In the genomic region with DNA sequence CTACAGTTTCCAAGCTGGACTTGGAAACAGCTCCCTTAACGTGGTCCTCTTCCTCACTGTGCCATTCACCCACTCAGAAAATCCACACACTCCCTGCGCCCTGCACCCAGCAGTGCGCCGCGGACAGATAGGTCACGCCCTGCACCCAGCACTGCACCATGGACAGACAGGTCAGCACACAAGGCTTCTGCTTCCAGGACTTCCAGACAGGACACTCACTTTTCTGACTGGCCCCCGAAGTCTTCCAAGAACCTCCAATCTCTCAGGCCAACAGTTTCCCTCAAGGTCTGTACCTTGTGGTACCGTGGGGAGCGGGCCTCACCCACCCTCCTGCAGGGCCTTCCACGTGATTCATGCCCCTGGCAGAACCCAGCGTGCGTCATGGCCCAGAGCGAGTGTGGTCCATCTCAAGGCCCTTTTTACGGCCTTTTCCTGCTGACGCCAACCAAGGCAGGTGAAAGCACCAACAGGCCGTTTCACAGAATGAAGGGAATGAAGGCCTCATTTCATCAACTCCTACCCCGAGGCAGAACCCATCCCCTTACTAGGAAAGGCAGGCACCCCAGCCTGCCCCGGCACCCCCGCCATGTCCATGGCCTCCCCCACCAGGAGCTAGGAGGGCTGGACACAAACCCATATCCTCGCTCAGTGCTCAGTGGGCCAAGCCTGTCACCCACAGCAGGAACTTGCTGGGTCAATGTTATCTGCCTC, we compare ENCODE assay signal across 2 cellular contexts.
A peak's percentile ranks its signal among the peaks of the same experiment; 100 is the strongest.
TF ChIP-seq lines count a peak whose summit lies in the region.

No MANE protein-coding gene starts in this region.

TF ChIP-seq in GM23338, 12 proteins besides CTCF, POLR2A, EP300 and RAD21:
- no peak for TF ChIP-seq CREB1 (CRISPR knock-in tag; IDR thresholded peaks at IDR 0.05; ENCODE audit: low read depth)
- TF ChIP-seq JUNB (IDR thresholded peaks at IDR 0.05; ENCODE audit: unreplicated experiment): no peak
- TF ChIP-seq, protein P1, sequence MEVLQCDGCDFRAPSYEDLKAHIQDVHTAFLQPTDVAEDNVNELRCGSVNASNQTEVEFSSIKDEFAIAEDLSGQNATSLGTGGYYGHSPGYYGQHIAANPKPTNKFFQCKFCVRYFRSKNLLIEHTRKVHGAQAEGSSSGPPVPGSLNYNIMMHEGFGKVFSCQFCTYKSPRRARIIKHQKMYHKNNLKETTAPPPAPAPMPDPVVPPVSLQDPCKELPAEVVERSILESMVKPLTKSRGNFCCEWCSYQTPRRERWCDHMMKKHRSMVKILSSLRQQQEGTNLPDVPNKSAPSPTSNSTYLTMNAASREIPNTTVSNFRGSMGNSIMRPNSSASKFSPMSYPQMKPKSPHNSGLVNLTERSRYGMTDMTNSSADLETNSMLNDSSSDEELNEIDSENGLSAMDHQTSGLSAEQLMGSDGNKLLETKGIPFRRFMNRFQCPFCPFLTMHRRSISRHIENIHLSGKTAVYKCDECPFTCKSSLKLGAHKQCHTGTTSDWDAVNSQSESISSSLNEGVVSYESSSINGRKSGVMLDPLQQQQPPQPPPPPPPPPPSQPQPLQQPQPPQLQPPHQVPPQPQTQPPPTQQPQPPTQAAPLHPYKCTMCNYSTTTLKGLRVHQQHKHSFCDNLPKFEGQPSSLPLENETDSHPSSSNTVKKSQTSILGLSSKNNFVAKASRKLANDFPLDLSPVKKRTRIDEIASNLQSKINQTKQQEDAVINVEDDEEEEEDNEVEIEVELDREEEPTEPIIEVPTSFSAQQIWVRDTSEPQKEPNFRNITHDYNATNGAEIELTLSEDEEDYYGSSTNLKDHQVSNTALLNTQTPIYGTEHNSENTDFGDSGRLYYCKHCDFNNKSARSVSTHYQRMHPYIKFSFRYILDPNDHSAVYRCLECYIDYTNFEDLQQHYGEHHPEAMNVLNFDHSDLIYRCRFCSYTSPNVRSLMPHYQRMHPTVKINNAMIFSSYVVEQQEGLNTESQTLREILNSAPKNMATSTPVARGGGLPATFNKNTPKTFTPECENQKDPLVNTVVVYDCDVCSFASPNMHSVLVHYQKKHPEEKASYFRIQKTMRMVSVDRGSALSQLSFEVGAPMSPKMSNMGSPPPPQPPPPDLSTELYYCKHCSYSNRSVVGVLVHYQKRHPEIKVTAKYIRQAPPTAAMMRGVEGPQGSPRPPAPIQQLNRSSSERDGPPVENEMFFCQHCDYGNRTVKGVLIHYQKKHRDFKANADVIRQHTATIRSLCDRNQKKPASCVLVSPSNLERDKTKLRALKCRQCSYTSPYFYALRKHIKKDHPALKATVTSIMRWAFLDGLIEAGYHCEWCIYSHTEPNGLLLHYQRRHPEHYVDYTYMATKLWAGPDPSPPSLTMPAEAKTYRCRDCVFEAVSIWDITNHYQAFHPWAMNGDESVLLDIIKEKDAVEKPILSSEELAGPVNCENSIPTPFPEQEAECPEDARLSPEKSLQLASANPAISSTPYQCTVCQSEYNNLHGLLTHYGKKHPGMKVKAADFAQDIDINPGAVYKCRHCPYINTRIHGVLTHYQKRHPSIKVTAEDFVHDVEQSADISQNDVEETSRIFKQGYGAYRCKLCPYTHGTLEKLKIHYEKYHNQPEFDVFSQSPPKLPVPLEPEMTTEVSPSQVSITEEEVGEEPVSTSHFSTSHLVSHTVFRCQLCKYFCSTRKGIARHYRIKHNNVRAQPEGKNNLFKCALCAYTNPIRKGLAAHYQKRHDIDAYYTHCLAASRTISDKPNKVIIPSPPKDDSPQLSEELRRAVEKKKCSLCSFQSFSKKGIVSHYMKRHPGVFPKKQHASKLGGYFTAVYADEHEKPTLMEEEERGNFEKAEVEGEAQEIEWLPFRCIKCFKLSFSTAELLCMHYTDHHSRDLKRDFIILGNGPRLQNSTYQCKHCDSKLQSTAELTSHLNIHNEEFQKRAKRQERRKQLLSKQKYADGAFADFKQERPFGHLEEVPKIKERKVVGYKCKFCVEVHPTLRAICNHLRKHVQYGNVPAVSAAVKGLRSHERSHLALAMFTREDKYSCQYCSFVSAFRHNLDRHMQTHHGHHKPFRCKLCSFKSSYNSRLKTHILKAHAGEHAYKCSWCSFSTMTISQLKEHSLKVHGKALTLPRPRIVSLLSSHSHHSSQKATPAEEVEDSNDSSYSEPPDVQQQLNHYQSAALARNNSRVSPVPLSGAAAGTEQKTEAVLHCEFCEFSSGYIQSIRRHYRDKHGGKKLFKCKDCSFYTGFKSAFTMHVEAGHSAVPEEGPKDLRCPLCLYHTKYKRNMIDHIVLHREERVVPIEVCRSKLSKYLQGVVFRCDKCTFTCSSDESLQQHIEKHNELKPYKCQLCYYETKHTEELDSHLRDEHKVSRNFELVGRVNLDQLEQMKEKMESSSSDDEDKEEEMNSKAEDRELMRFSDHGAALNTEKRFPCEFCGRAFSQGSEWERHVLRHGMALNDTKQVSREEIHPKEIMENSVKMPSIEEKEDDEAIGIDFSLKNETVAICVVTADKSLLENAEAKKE (CRISPR knock-in tag; IDR thresholded peaks at IDR 0.05): no peak
- TF ChIP-seq ZNF114 (CRISPR knock-in tag; IDR thresholded peaks at IDR 0.05): no peak
- TF ChIP-seq, protein P2, sequence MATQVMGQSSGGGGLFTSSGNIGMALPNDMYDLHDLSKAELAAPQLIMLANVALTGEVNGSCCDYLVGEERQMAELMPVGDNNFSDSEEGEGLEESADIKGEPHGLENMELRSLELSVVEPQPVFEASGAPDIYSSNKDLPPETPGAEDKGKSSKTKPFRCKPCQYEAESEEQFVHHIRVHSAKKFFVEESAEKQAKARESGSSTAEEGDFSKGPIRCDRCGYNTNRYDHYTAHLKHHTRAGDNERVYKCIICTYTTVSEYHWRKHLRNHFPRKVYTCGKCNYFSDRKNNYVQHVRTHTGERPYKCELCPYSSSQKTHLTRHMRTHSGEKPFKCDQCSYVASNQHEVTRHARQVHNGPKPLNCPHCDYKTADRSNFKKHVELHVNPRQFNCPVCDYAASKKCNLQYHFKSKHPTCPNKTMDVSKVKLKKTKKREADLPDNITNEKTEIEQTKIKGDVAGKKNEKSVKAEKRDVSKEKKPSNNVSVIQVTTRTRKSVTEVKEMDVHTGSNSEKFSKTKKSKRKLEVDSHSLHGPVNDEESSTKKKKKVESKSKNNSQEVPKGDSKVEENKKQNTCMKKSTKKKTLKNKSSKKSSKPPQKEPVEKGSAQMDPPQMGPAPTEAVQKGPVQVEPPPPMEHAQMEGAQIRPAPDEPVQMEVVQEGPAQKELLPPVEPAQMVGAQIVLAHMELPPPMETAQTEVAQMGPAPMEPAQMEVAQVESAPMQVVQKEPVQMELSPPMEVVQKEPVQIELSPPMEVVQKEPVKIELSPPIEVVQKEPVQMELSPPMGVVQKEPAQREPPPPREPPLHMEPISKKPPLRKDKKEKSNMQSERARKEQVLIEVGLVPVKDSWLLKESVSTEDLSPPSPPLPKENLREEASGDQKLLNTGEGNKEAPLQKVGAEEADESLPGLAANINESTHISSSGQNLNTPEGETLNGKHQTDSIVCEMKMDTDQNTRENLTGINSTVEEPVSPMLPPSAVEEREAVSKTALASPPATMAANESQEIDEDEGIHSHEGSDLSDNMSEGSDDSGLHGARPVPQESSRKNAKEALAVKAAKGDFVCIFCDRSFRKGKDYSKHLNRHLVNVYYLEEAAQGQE (IDR thresholded peaks at IDR 0.05; ENCODE audit: unreplicated experiment): no peak

TF ChIP-seq in HepG2, 621 proteins besides CTCF, POLR2A, EP300 and RAD21:
- TF ChIP-seq, protein P3, sequence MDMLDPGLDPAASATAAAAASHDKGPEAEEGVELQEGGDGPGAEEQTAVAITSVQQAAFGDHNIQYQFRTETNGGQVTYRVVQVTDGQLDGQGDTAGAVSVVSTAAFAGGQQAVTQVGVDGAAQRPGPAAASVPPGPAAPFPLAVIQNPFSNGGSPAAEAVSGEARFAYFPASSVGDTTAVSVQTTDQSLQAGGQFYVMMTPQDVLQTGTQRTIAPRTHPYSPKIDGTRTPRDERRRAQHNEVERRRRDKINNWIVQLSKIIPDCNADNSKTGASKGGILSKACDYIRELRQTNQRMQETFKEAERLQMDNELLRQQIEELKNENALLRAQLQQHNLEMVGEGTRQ (IDR thresholded peaks at IDR 0.05; ENCODE audit: low read depth, low read length): no peak
- TF ChIP-seq, protein P3 (CRISPR knock-in tag; IDR thresholded peaks at IDR 0.05; ENCODE audit: borderline replicate concordance): no peak
- TF ChIP-seq AGO2 (optimal IDR thresholded peaks at IDR 0.05; ENCODE audit: low read depth, low read length): peak; percentile 28
TF ChIP-seq in HepG2: peak in this region for 1.
